Comparison of ENCODE assay signal across 1 cellular context in genomic region chr5:52844885-52845284, GRCh38.
TF ChIP-seq lines count a peak whose summit lies in the region.

No MANE protein-coding gene starts in this region.

TF ChIP-seq in endothelial cell of umbilical vein, 7 proteins besides CTCF, POLR2A, EP300 and RAD21:
- TF ChIP-seq MYC (IDR thresholded peaks at IDR 0.05; ENCODE audit: low read depth, low read length) (no peak), FOS (IDR thresholded peaks at IDR 0.05; ENCODE audit: borderline replicate concordance, insufficient read depth, low read length) (no peak), EZH2 (IDR thresholded peaks at IDR 0.05; ENCODE audit: borderline replicate concordance, low read depth, low read length, severe bottlenecking) (no peak), JUN (IDR thresholded peaks at IDR 0.05; ENCODE audit: borderline replicate concordance, insufficient read depth, insufficient read length, low read depth) (no peak), MAX (IDR thresholded peaks at IDR 0.05; ENCODE audit: insufficient read depth, insufficient read length) (no peak), GATA2 (IDR thresholded peaks at IDR 0.05; ENCODE audit: insufficient read depth, insufficient read length, low read depth, low read length) (no peak), POLR2AphosphoS5 (IDR thresholded peaks at IDR 0.05; ENCODE audit: insufficient read depth, low read depth, low read length) (no peak)
